1 cellular context compared by ENCODE assay signal in genomic region chr3:124619887-124620599, GRCh38.
TF ChIP-seq lines count a peak whose summit lies in the region.

No MANE protein-coding gene starts in this region.

TF ChIP-seq in HepG2, 621 proteins besides CTCF, POLR2A, EP300 and RAD21 (continued from another document and continues in another):
- no peak for TF ChIP-seq JUNB (CRISPR knock-in tag; IDR thresholded peaks at IDR 0.05; ENCODE audit: borderline replicate concordance)
- TF ChIP-seq, protein P1, sequence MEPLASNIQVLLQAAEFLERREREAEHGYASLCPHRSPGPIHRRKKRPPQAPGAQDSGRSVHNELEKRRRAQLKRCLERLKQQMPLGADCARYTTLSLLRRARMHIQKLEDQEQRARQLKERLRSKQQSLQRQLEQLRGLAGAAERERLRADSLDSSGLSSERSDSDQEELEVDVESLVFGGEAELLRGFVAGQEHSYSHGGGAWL (CRISPR knock-in tag; IDR thresholded peaks at IDR 0.05): no peak
- TF ChIP-seq, protein P2, sequence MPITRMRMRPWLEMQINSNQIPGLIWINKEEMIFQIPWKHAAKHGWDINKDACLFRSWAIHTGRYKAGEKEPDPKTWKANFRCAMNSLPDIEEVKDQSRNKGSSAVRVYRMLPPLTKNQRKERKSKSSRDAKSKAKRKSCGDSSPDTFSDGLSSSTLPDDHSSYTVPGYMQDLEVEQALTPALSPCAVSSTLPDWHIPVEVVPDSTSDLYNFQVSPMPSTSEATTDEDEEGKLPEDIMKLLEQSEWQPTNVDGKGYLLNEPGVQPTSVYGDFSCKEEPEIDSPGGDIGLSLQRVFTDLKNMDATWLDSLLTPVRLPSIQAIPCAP (CRISPR knock-in tag; IDR thresholded peaks at IDR 0.05; ENCODE audit: low read depth): no peak
- TF ChIP-seq HNRNPK (IDR thresholded peaks at IDR 0.05; ENCODE audit: low read depth, low read length, poor library complexity, severe bottlenecking): no peak
- no peak for TF ChIP-seq ZBTB25 (CRISPR knock-in tag; IDR thresholded peaks at IDR 0.05)
- TF ChIP-seq ZNF326 (CRISPR knock-in tag; IDR thresholded peaks at IDR 0.05; ENCODE audit: borderline replicate concordance): no peak
- TF ChIP-seq NR2C2 (CRISPR knock-in tag; IDR thresholded peaks at IDR 0.05; ENCODE audit: borderline replicate concordance): no peak
- TF ChIP-seq, protein P3, sequence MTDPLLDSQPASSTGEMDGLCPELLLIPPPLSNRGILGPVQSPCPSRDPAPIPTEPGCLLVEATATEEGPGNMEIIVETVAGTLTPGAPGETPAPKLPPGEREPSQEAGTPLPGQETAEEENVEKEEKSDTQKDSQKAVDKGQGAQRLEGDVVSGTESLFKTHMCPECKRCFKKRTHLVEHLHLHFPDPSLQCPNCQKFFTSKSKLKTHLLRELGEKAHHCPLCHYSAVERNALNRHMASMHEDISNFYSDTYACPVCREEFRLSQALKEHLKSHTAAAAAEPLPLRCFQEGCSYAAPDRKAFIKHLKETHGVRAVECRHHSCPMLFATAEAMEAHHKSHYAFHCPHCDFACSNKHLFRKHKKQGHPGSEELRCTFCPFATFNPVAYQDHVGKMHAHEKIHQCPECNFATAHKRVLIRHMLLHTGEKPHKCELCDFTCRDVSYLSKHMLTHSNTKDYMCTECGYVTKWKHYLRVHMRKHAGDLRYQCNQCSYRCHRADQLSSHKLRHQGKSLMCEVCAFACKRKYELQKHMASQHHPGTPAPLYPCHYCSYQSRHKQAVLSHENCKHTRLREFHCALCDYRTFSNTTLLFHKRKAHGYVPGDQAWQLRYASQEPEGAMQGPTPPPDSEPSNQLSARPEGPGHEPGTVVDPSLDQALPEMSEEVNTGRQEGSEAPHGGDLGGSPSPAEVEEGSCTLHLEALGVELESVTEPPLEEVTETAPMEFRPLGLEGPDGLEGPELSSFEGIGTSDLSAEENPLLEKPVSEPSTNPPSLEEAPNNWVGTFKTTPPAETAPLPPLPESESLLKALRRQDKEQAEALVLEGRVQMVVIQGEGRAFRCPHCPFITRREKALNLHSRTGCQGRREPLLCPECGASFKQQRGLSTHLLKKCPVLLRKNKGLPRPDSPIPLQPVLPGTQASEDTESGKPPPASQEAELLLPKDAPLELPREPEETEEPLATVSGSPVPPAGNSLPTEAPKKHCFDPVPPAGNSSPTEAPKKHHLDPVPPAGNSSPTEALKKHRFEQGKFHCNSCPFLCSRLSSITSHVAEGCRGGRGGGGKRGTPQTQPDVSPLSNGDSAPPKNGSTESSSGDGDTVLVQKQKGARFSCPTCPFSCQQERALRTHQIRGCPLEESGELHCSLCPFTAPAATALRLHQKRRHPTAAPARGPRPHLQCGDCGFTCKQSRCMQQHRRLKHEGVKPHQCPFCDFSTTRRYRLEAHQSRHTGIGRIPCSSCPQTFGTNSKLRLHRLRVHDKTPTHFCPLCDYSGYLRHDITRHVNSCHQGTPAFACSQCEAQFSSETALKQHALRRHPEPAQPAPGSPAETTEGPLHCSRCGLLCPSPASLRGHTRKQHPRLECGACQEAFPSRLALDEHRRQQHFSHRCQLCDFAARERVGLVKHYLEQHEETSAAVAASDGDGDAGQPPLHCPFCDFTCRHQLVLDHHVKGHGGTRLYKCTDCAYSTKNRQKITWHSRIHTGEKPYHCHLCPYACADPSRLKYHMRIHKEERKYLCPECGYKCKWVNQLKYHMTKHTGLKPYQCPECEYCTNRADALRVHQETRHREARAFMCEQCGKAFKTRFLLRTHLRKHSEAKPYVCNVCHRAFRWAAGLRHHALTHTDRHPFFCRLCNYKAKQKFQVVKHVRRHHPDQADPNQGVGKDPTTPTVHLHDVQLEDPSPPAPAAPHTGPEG (CRISPR knock-in tag; IDR thresholded peaks at IDR 0.05): no peak
- TF ChIP-seq SRY (CRISPR knock-in tag; IDR thresholded peaks at IDR 0.05): no peak
- TF ChIP-seq CCDC6 (CRISPR knock-in tag; IDR thresholded peaks at IDR 0.05): no peak
- TF ChIP-seq, protein P4, sequence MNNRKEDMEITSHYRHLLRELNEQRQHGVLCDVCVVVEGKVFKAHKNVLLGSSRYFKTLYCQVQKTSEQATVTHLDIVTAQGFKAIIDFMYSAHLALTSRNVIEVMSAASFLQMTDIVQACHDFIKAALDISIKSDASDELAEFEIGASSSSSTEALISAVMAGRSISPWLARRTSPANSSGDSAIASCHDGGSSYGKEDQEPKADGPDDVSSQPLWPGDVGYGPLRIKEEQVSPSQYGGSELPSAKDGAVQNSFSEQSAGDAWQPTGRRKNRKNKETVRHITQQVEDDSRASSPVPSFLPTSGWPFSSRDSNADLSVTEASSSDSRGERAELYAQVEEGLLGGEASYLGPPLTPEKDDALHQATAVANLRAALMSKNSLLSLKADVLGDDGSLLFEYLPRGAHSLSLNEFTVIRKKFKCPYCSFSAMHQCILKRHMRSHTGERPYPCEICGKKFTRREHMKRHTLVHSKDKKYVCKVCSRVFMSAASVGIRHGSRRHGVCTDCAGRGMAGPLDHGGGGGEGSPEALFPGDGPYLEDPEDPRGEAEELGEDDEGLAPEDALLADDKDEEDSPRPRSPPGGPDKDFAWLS (CRISPR knock-in tag; IDR thresholded peaks at IDR 0.05; ENCODE audit: borderline replicate concordance): no peak
- TF ChIP-seq SNAI1 (CRISPR knock-in tag; IDR thresholded peaks at IDR 0.05; ENCODE audit: borderline replicate concordance): no peak
- TF ChIP-seq ZNF367 (CRISPR knock-in tag; IDR thresholded peaks at IDR 0.05; ENCODE audit: borderline replicate concordance): no peak
- no peak for TF ChIP-seq ZNF569 (CRISPR knock-in tag; IDR thresholded peaks at IDR 0.05; ENCODE audit: borderline replicate concordance)
- no peak for TF ChIP-seq ZUFSP (CRISPR knock-in tag; IDR thresholded peaks at IDR 0.05; ENCODE audit: borderline replicate concordance)
- TF ChIP-seq NCOA5 (CRISPR knock-in tag; IDR thresholded peaks at IDR 0.05): no peak
- no peak for TF ChIP-seq NCOA2 (CRISPR knock-in tag; IDR thresholded peaks at IDR 0.05)
- no peak for TF ChIP-seq ZNF839 (CRISPR knock-in tag; IDR thresholded peaks at IDR 0.05; ENCODE audit: borderline replicate concordance)
- TF ChIP-seq, protein P5, sequence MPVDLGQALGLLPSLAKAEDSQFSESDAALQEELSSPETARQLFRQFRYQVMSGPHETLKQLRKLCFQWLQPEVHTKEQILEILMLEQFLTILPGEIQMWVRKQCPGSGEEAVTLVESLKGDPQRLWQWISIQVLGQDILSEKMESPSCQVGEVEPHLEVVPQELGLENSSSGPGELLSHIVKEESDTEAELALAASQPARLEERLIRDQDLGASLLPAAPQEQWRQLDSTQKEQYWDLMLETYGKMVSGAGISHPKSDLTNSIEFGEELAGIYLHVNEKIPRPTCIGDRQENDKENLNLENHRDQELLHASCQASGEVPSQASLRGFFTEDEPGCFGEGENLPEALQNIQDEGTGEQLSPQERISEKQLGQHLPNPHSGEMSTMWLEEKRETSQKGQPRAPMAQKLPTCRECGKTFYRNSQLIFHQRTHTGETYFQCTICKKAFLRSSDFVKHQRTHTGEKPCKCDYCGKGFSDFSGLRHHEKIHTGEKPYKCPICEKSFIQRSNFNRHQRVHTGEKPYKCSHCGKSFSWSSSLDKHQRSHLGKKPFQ (CRISPR knock-in tag; IDR thresholded peaks at IDR 0.05; ENCODE audit: insufficient replicate concordance): no peak
- TF ChIP-seq MTF2 (CRISPR knock-in tag; IDR thresholded peaks at IDR 0.05; ENCODE audit: borderline replicate concordance): no peak
- TF ChIP-seq TEAD3 (CRISPR knock-in tag; optimal IDR thresholded peaks at IDR 0.05; ENCODE audit: borderline replicate concordance): peak; percentile 13
- 0 out of 2 replicates have a peak, but pooled peaks have one; percentile 11 for TF ChIP-seq ZNF503 (CRISPR knock-in tag; IDR thresholded peaks at IDR 0.05)
- TF ChIP-seq IKZF4 (CRISPR knock-in tag; IDR thresholded peaks at IDR 0.05; ENCODE audit: borderline replicate concordance, low read depth, not compliant biosample characterization): no peak
- TF ChIP-seq FOSL2 (CRISPR knock-in tag; IDR thresholded peaks at IDR 0.05): peak; percentile 34; the same call in 1 of the 2 replicates
- TF ChIP-seq HMG20A (CRISPR knock-in tag; IDR thresholded peaks at IDR 0.05; ENCODE audit: borderline replicate concordance): 0 out of 2 replicates have a peak, but pooled peaks have one; percentile 32
- no peak for TF ChIP-seq BORCS8-MEF2B (CRISPR knock-in tag; IDR thresholded peaks at IDR 0.05)
- TF ChIP-seq ZNF431 (CRISPR knock-in tag; IDR thresholded peaks at IDR 0.05; ENCODE audit: borderline replicate concordance, low read depth): no peak
- TF ChIP-seq NKX3-1 (CRISPR knock-in tag; IDR thresholded peaks at IDR 0.05): no peak
- TF ChIP-seq, protein P6, sequence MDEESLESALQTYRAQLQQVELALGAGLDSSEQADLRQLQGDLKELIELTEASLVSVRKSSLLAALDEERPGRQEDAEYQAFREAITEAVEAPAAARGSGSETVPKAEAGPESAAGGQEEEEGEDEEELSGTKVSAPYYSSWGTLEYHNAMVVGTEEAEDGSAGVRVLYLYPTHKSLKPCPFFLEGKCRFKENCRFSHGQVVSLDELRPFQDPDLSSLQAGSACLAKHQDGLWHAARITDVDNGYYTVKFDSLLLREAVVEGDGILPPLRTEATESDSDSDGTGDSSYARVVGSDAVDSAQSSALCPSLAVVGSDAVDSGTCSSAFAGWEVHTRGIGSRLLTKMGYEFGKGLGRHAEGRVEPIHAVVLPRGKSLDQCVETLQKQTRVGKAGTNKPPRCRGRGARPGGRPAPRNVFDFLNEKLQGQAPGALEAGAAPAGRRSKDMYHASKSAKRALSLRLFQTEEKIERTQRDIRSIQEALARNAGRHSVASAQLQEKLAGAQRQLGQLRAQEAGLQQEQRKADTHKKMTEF (CRISPR knock-in tag; IDR thresholded peaks at IDR 0.05): peak; percentile 6; the same call in 1 of the 2 replicates
- no peak for TF ChIP-seq ATF1 (CRISPR knock-in tag; IDR thresholded peaks at IDR 0.05)
- TF ChIP-seq, protein P7, sequence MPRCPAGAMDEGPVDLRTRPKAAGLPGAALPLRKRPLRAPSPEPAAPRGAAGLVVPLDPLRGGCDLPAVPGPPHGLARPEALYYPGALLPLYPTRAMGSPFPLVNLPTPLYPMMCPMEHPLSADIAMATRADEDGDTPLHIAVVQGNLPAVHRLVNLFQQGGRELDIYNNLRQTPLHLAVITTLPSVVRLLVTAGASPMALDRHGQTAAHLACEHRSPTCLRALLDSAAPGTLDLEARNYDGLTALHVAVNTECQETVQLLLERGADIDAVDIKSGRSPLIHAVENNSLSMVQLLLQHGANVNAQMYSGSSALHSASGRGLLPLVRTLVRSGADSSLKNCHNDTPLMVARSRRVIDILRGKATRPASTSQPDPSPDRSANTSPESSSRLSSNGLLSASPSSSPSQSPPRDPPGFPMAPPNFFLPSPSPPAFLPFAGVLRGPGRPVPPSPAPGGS (CRISPR knock-in tag; IDR thresholded peaks at IDR 0.05): no peak
- no peak for TF ChIP-seq ZNF704 (CRISPR knock-in tag; IDR thresholded peaks at IDR 0.05; ENCODE audit: borderline replicate concordance)
- TF ChIP-seq AGO1 (IDR thresholded peaks at IDR 0.05; ENCODE audit: low read depth, low read length, poor library complexity, severe bottlenecking): no peak
- TF ChIP-seq IRF2 (CRISPR knock-in tag; IDR thresholded peaks at IDR 0.05): peak; percentile 75
- TF ChIP-seq ZNF33A (CRISPR knock-in tag; IDR thresholded peaks at IDR 0.05; ENCODE audit: borderline replicate concordance): no peak
- TF ChIP-seq ELF4 (CRISPR knock-in tag; IDR thresholded peaks at IDR 0.05; ENCODE audit: borderline replicate concordance): peak; percentile 83; the same call in 1 of the 2 replicates
- TF ChIP-seq, protein P8, sequence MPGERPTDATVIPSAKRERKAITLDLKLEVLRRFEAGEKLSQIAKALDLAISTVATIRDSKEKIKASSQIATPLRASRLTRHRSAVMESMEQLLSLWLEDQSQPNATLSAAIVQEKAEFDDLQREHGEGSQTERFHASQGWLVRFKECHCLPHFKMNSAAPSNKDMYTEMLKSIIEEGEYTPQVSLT (CRISPR knock-in tag; IDR thresholded peaks at IDR 0.05; ENCODE audit: borderline replicate concordance, low read depth): 0 out of 2 replicates have a peak, but pooled peaks have one; percentile 30
- TF ChIP-seq ZNF20 (CRISPR knock-in tag; IDR thresholded peaks at IDR 0.05): 0 out of 2 replicates have a peak, but pooled peaks have one; percentile 0
- TF ChIP-seq STAG1 (CRISPR knock-in tag; IDR thresholded peaks at IDR 0.05): no peak
